ENCODE assay signal across 8 cellular contexts in genomic region chr17:40071720-40072480, GRCh38. TPM values are rescaled to one million over a fixed set of nuclear protein-coding genes. Genes with fewer than 3 reads are reported as not detected.
DNase-seq lines count a peak whose midpoint lies in the region; ATAC-seq and TF ChIP-seq lines count a peak whose summit lies in the region.

No MANE protein-coding gene starts in this region.

- no peak overlapping the region for H2AK5ac ChIP-seq in H9 (ENCODE audit: insufficient read length, low read length)

- no peak overlapping the region for H2BK5ac ChIP-seq in H9 (ENCODE audit: insufficient read length, low read length)

- no peak overlapping the region for H2BK15ac ChIP-seq in H9 (ENCODE audit: low read depth, low read length)

- H3K79me1 ChIP-seq in H9 (ENCODE audit: insufficient read depth, low read depth, low read length, poor library complexity, severe bottlenecking), result no peaks in the 10 kb centered on the region

- H3K27ac ChIP-seq in H9 (ENCODE audit: insufficient read length, low read depth, low read length) (no peak overlapping the region), neural progenitor cell (no peak overlapping the region)

- H3K36me3 Mint-ChIP-seq in H9 (ENCODE audit: insufficient read depth in 1 of 3, low read depth in 3 of 3) (peaks cover 0 to 4% (median 3%) of the 10 kb centered on the region in 3 experiments; a peak in 3 of 7 replicates), neural progenitor cell (no peaks in the 10 kb centered on the region)

- no peak overlapping the region for H3K18ac ChIP-seq in H9 (ENCODE audit: insufficient read length, low read depth, low read length)

- H3K9ac ChIP-seq in H9 (ENCODE audit: extremely low read depth, insufficient read length, low read length) (no peak overlapping the region), endocrine pancreas (ENCODE audit: control insufficient read depth, insufficient read depth, low read length) (peak overlapping the region; percentile 16), neural progenitor cell (no peak overlapping the region)

- peaks cover 6% of the 10 kb centered on the region for H3K23me2 ChIP-seq in H9 (ENCODE audit: insufficient read length, low read depth, low read length, poor library complexity, severe bottlenecking)

- no peak overlapping the region for H3K23ac ChIP-seq in H9 (ENCODE audit: insufficient read length, low read depth, low read length)

- no peak overlapping the region for H3T11ph ChIP-seq in H9 (ENCODE audit: low read length)

- no peak overlapping the region for H2BK12ac ChIP-seq in H9 (ENCODE audit: insufficient read length, low read depth, low read length)

- TF ChIP-seq CTCF in H9 (conservative IDR thresholded peaks at IDR 0.05), result no peak
- no peak for TF ChIP-seq CTCF in neural progenitor cell (IDR thresholded peaks at IDR 0.05)

- H3K27me3 Mint-ChIP-seq in H9 (ENCODE audit: low read depth) (peaks cover 4% of the 10 kb centered on the region), neural progenitor cell (ENCODE audit: insufficient read depth, low read depth) (no peaks in the 10 kb centered on the region)

- H3K9me3 Mint-ChIP-seq in H9 (no peaks in the 10 kb centered on the region), neural progenitor cell (no peaks in the 10 kb centered on the region)

- no peak overlapping the region for H2BK20ac ChIP-seq in H9 (ENCODE audit: low read depth, low read length, poor library complexity, severe bottlenecking)

- H3K36me3 ChIP-seq in endocrine pancreas (ENCODE audit: control insufficient read depth, insufficient read depth, low read length) (no peaks in the 10 kb centered on the region), neural progenitor cell (no peaks in the 10 kb centered on the region)

- H4K8ac ChIP-seq in H9 (replicated peaks; ENCODE audit: insufficient read length, low read depth, low read length), result no peak overlapping the region

- DNase-seq in H9 (peak; percentile 28), NCI-H69 (lab: John Stamatoyannopoulos, UW) (peak; percentile 96), neural progenitor cell (ENCODE audit: low spot score) (no peak), NAMALWA (ENCODE audit: low spot score) (no peak), GOT3 (lab: John Stamatoyannopoulos, UW) (no peak)
- no peak for DNase-seq in stimulated activated naive CD4-positive, alpha-beta T cell treated with Interleukin-2 at 50 U/mL for 16 hours (lab: John Stamatoyannopoulos, UW)

- no peak for ATAC-seq in HG02840 (IDR thresholded peaks at IDR 0.05; ENCODE audit: low FRiP score, unreplicated experiment)

- H3K4me3 ChIP-seq in endocrine pancreas (ENCODE audit: control insufficient read depth, insufficient read depth, low read length), result no peak overlapping the region
- no peak overlapping the region for H3K4me3 ChIP-seq in neural progenitor cell

- H2AFZ ChIP-seq in H9 (ENCODE audit: low read length), result no peak overlapping the region
- no peak overlapping the region for H2AFZ ChIP-seq in neural progenitor cell (replicated peaks)

- no peak overlapping the region for H4K91ac ChIP-seq in H9 (ENCODE audit: insufficient read length, low read depth, low read length)

- H3K4ac ChIP-seq in H9 (ENCODE audit: low read depth, low read length), result no peak overlapping the region

- H3K4me3 Mint-ChIP-seq in H9, result no peak overlapping the region
- no peak overlapping the region for H3K4me3 Mint-ChIP-seq in neural progenitor cell

- peaks cover 10% of the 10 kb centered on the region for H3F3A ChIP-seq in neural progenitor cell (ENCODE audit: low read depth)

- peaks cover 24% of the 10 kb centered on the region for H3K4me1 ChIP-seq in H9 (ENCODE audit: insufficient read depth, low read length)
- peaks cover 7% of the 10 kb centered on the region for H3K4me1 ChIP-seq in endocrine pancreas (ENCODE audit: control insufficient read depth, insufficient read depth, low read length)
- H3K4me1 ChIP-seq in neural progenitor cell, result peaks cover 54% of the 10 kb centered on the region

- no peak overlapping the region for H3K56ac ChIP-seq in H9 (ENCODE audit: insufficient read length, low read depth, low read length)

- WGBS in H9 (ENCODE audit: extremely low coverage, insufficient read length, low lambda C conversion rate), result no CpG with 5 or more reads among the region's 12 CpGs

- H3K27ac Mint-ChIP-seq in H9 (no peak overlapping the region), neural progenitor cell (no peak overlapping the region)

- H3K9me3 ChIP-seq in H9 (ENCODE audit: control insufficient read depth, low read depth, low read length), result no peaks in the 10 kb centered on the region
- no peaks in the 10 kb centered on the region for H3K9me3 ChIP-seq in endocrine pancreas (ENCODE audit: control insufficient read depth, low read length)
- H3K9me3 ChIP-seq in neural progenitor cell (ENCODE audit: low read depth), result no peaks in the 10 kb centered on the region

- H4K5ac ChIP-seq in H9 (ENCODE audit: insufficient read length, low read depth, low read length), result no peak overlapping the region

- H3K27me3 ChIP-seq in H9 (ENCODE audit: insufficient read depth, low read length), result no peaks in the 10 kb centered on the region
- H3K27me3 ChIP-seq in endocrine pancreas (ENCODE audit: control insufficient read depth, insufficient read depth, low read length), result no peaks in the 10 kb centered on the region
- no peaks in the 10 kb centered on the region for H3K27me3 ChIP-seq in neural progenitor cell

- H3K79me2 ChIP-seq in H9 (ENCODE audit: insufficient read depth, low read length) (no peaks in the 10 kb centered on the region), neural progenitor cell (ENCODE audit: low read depth) (peaks cover 6% of the 10 kb centered on the region)

- H3K14ac ChIP-seq in H9 (ENCODE audit: insufficient read depth, low read length), result peak overlapping the region; percentile 25; the same call in 1 of the 2 replicates

- H3K4me1 Mint-ChIP-seq in H9, result peaks cover 62 to 83% of the 10 kb centered on the region in 2 experiments
- peaks cover 76% of the 10 kb centered on the region for H3K4me1 Mint-ChIP-seq in neural progenitor cell

- no peak overlapping the region for H2BK120ac ChIP-seq in H9 (ENCODE audit: low read depth, low read length, poor library complexity, severe bottlenecking)

- H3K4me2 ChIP-seq in H9 (ENCODE audit: insufficient read depth, insufficient read length, low read length) (no peak overlapping the region), neural progenitor cell (peak overlapping the region; percentile 70)

- H4K20me1 ChIP-seq in H9 (ENCODE audit: control insufficient read depth, insufficient read depth, insufficient read length) (peaks cover 3% of the 10 kb centered on the region), neural progenitor cell (ENCODE audit: low read depth) (no peaks in the 10 kb centered on the region)

RNA-seq across cellular contexts. Expression of gene THRA, which starts 9.1 kb away (rescaled TPM):
- 9.8 and 10.1 TPM in 2 replicates for total RNA-seq in H9 (2021)
- total RNA-seq in neural progenitor cell (ENCODE audit: low replicate concordance), result 14.5 and 20.8 TPM in 2 replicates

RNA-seq across cellular contexts. Expression of gene MED24, which starts 17.7 kb away (rescaled TPM):
- 104 and 105 TPM in 2 replicates for total RNA-seq in H9 (2021)
- 64.3 and 109 TPM in 2 replicates for total RNA-seq in neural progenitor cell (ENCODE audit: low replicate concordance)

RNA-seq across cellular contexts. Expression of gene NR1D1, which starts 28.5 kb away (rescaled TPM):
- total RNA-seq in H9 (2021) (8.6 and 8.7 TPM in 2 replicates), neural progenitor cell (ENCODE audit: low replicate concordance) (0.24 and 0.87 TPM in 2 replicates)

RNA-seq across cellular contexts. Expression of gene MSL1, which starts 49.9 kb away (rescaled TPM):
- total RNA-seq in H9 (2021) (101 and 105 TPM in 2 replicates), neural progenitor cell (ENCODE audit: low replicate concordance) (144 and 190 TPM in 2 replicates)

RNA-seq across cellular contexts. Expression of gene CSF3, which starts 56.7 kb away (rescaled TPM):
- total RNA-seq in H9 (2021), result not detected in 2 replicates
- total RNA-seq in neural progenitor cell (ENCODE audit: low replicate concordance), result not detected in 2 replicates

Comparison
In these comparisons a context has a peak if more than half of its experiments do, and no peak if none do; other contexts are left out.
1. DNase-seq: peak in H9 (single experiment) and NCI-H69 (single experiment); none in neural progenitor cell (single experiment), NAMALWA (single experiment), GOT3 (single experiment) and stimulated activated naive CD4-positive, alpha-beta T cell treated with Interleukin-2 at 50 U/mL for 16 hours (single experiment).